10 cellular contexts compared by ENCODE assay signal in the genomic region with DNA sequence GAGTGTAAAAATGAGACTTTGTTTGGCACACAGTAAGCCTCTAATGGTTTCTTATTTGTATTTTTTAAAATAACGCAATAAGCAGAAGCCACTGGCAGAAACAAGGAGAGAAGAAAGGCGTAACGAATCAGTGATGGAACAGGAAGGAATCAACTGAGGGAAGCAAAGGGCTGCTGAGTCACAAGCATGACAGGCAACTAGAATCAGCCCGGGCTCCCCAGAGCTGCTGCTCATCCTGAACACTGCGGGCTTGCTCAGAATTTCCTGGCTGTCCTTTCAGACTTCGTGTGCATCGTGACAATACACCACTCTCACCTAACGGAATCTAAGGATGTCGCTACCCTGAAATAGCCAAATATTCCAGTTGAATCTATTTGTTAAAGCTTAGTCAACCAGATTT. TPM values are rescaled to one million over a fixed set of nuclear protein-coding genes. Genes with fewer than 3 reads are reported as not detected.
DNase-seq lines count a peak whose midpoint lies in the region; FAIRE-seq and TF ChIP-seq lines count a peak whose summit lies in the region.
"Had no signal": no experiment of that assay in that cellular context is flagged by ENCODE, and none has a peak within 500 bp of the region (broad histone marks: within the 10 kb centered on the region; RNA-seq: fewer than 3 reads in every experiment).

No MANE protein-coding gene starts in this region.

- DNase-seq in SIG-M5 treated with dmso at 0.1 percent for 504 hours (lab: John Stamatoyannopoulos, UW; ENCODE audit: unreplicated experiment): peak; percentile 45
- DNase-seq in SIG-M5 (lab: John Stamatoyannopoulos, UW): no peak
- DNase-seq in amniotic epithelial cell (ENCODE audit: low read depth): peak; percentile 78
- DNase-seq in islet precursor cell: peak; percentile 85
- peak; percentile 61 for DNase-seq in urothelium cell line (ENCODE audit: low spot score)
- DNase-seq in PC-9: no peak
- no peak for DNase-seq in activated CD4-positive, alpha-beta T cell treated with anti-CD3 and anti-CD28 coated beads for 4 hours
- no peak for DNase-seq in DMS 273 (lab: John Stamatoyannopoulos, UW; ENCODE audit: unreplicated experiment)
- DNase-seq: retina had no signal

- 0 out of 2 replicates have a peak, but pooled peaks cover 3% of the 10 kb centered on the region for H3K9me2 ChIP-seq in PC-9 (ENCODE audit: insufficient read depth)

- no peak for FAIRE-seq in urothelium cell line (lab: Jason Lieb, UNC)

- CTCF ChIA-PET in PC-9 (lab: Charles Lee): no interaction called here

- no peaks in the 10 kb centered on the region for H3K79me2 ChIP-seq in PC-9 (ENCODE audit: low read depth)

- H3K27me3 ChIP-seq in PC-9 (ENCODE audit: insufficient read depth, low read depth): no peaks in the 10 kb centered on the region
- H3K27me3 ChIP-seq: tibial artery had no signal

- no peaks in the 10 kb centered on the region for H3K4me1 ChIP-seq in PC-9 (replicated peaks; ENCODE audit: insufficient read depth)

- no peak overlapping the region for H3K27ac ChIP-seq in PC-9
- H3K27ac ChIP-seq: tibial artery had no signal

- POLR2A ChIA-PET in PC-9 (lab: Charles Lee; ENCODE audit: unreplicated experiment): interaction anchor here (0.5 kb wide), 1 partner anchor 17 kb away, joined by 4 read pairs; no protein-coding TSS in a partner anchor

- intact Hi-C loops in PC-9 (cut with micrococcal nuclease; ENCODE audit: unreplicated experiment): no loop called here

- no peaks in the 10 kb centered on the region for H3K9me3 ChIP-seq in PC-9 (ENCODE audit: insufficient read depth, low read depth)
- H3K9me3 ChIP-seq: tibial artery had no signal

- no TSS peak for BruUV-seq in PC-9 (replicated peaks; lab: Mats Ljungman, UMichigan)

- TF ChIP-seq CTCF in PC-9 (conservative IDR thresholded peaks at IDR 0.05): no peak

- H4K20me1 ChIP-seq in PC-9 (ENCODE audit: insufficient read depth): no peaks in the 10 kb centered on the region

- no peak overlapping the region; the same call in 1 of the 2 replicates for H2AFZ ChIP-seq in PC-9

- H3F3A ChIP-seq in PC-9 (ENCODE audit: insufficient read depth, low read depth): no peaks in the 10 kb centered on the region

- no peaks in the 10 kb centered on the region for H3K36me3 ChIP-seq in PC-9 (ENCODE audit: low read depth)
- H3K36me3 ChIP-seq: tibial artery had no signal

- H3K4me2 ChIP-seq in PC-9: no peak overlapping the region

- no peak overlapping the region for H3K4me3 ChIP-seq in PC-9
- H3K4me3 ChIP-seq: tibial artery had no signal

RNA-seq across cellular contexts. Expression of a gene that starts 20.7 kb away (rescaled TPM):
- 0.50 and 1.4 TPM in 2 replicates for total RNA-seq in PC-9 (2021)

Comparison
In these comparisons a context has a peak if more than half of its experiments do, and no peak if none do; other contexts are left out.
1. DNase-seq: peak in SIG-M5 treated with dmso at 0.1 percent for 504 hours (single experiment), amniotic epithelial cell (single experiment), islet precursor cell (single experiment) and urothelium cell line (single experiment); none in SIG-M5 (single experiment), PC-9 (0 of 2), activated CD4-positive, alpha-beta T cell treated with anti-CD3 and anti-CD28 coated beads for 4 hours (0 of 2) and DMS 273 (single experiment).